1 cellular context compared by ENCODE assay signal in genomic region chr5:177440211-177440989, GRCh38.
TF ChIP-seq lines count a peak whose summit lies in the region.

No MANE protein-coding gene starts in this region.

TF ChIP-seq in IMR-90, 13 proteins besides CTCF, POLR2A, EP300 and RAD21:
- TF ChIP-seq NFE2L2 (IDR thresholded peaks at IDR 0.05; ENCODE audit: low read depth, low read length) (no peak), MAFK (IDR thresholded peaks at IDR 0.05; ENCODE audit: low read depth, low read length) (no peak), RCOR1 (IDR thresholded peaks at IDR 0.05; ENCODE audit: insufficient replicate concordance, low read length) (no peak), CEBPB (IDR thresholded peaks at IDR 0.05; ENCODE audit: low read depth, low read length) (no peak), BHLHE40 (IDR thresholded peaks at IDR 0.05; ENCODE audit: low read depth, low read length) (no peak), RFX5 (IDR thresholded peaks at IDR 0.05; ENCODE audit: low read depth, low read length) (no peak), FOS (IDR thresholded peaks at IDR 0.05; ENCODE audit: low read depth, low read length) (no peak), MXI1 (IDR thresholded peaks at IDR 0.05; ENCODE audit: borderline replicate concordance, low read depth, low read length) (no peak), ELK1 (IDR thresholded peaks at IDR 0.05; ENCODE audit: borderline replicate concordance, low read depth, low read length) (no peak), MAZ (IDR thresholded peaks at IDR 0.05; ENCODE audit: borderline replicate concordance, low read depth, low read length) (no peak), CHD1 (IDR thresholded peaks at IDR 0.05; ENCODE audit: low read depth, low read length) (no peak), SMC3 (IDR thresholded peaks at IDR 0.05; ENCODE audit: low read depth, low read length) (no peak), USF2 (IDR thresholded peaks at IDR 0.05; ENCODE audit: low read depth, low read length) (no peak)
